ENCODE assay signal across 27 cellular contexts in the genomic region with DNA sequence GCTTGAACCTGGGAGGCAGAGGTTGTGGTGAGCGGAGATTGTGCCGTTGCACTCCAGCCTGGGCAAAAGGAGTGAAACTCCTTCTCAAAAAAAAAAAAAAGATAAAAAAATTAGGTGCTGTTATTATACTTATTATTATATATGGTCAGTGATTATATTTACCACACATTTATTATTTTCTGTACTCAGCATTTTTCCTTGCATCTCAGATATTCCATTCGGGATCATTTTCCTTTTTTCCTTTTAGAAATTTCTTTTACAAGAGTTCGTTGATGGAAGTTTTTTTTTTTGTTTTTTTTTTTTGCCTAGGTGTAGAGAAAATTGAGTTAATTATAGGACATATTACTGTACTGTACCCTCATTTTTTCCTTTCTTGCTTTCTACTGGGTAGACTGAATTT. TPM values are rescaled to one million over a fixed set of nuclear protein-coding genes. Genes with fewer than 3 reads are reported as not detected.
"Had no signal": no experiment of that assay in that cellular context is flagged by ENCODE, and none has a peak within 500 bp of the region (broad histone marks: within the 10 kb centered on the region; RNA-seq: fewer than 3 reads in every experiment).

No MANE protein-coding gene starts in this region.

- DNase-seq: colonic mucosa; cortex of kidney; effector CD8-positive, alpha-beta T cell; effector memory CD8-positive, alpha-beta T cell; endodermal cell; erythroblast; esophagus squamous epithelium; foreskin fibroblast; foreskin melanocyte; heart left ventricle; hypothalamus; immature natural killer cell; islet precursor cell; kidney; kidney glomerular epithelial cell; left lung; left ventricle myocardium superior; lower lobe of right lung; mesenchymal stem cell; mucosa of descending colon; naive B cell had no signal

- H3K4me3 ChIP-seq: colonic mucosa, esophagus squamous epithelium, gastroesophageal sphincter, heart left ventricle, hepatocyte, left lung, lower lobe of right lung, mucosa of descending colon had no signal

- H3K27me3 ChIP-seq: colonic mucosa, esophagus squamous epithelium, gastroesophageal sphincter, heart left ventricle, hepatocyte, left lung had no signal

- H3K27ac ChIP-seq: colonic mucosa, epithelial cell of prostate, esophagus squamous epithelium, gastroesophageal sphincter, heart left ventricle, hepatocyte, left lung, lower lobe of right lung had no signal

- H2AFZ ChIP-seq: hepatocyte had no signal

- H3K4me2 ChIP-seq: hepatocyte had no signal

- H3K4me1 ChIP-seq: colonic mucosa, esophagus squamous epithelium, gastroesophageal sphincter, left lung, lower lobe of right lung had no signal

- H3K79me2 ChIP-seq: hepatocyte had no signal

- FAIRE-seq: endometrium, kidney had no signal

- H3K9me3 ChIP-seq: colonic mucosa, esophagus squamous epithelium, gastroesophageal sphincter, heart left ventricle, left lung, lower lobe of right lung, mucosa of descending colon had no signal

- H3K36me3 ChIP-seq: colonic mucosa, esophagus squamous epithelium had no signal

- ATAC-seq: effector memory CD8-positive, alpha-beta T cell; esophagus mucosa; gastroesophageal sphincter; heart left ventricle; left lung; left ventricle myocardium superior; lower lobe of right lung; mucosa of descending colon had no signal

RNA-seq across cellular contexts. Expression of gene ZMYND12, which starts 20.8 kb away (rescaled TPM):
- total RNA-seq: myocyte had no signal
